8 cellular contexts compared by ENCODE assay signal in the genomic region with DNA sequence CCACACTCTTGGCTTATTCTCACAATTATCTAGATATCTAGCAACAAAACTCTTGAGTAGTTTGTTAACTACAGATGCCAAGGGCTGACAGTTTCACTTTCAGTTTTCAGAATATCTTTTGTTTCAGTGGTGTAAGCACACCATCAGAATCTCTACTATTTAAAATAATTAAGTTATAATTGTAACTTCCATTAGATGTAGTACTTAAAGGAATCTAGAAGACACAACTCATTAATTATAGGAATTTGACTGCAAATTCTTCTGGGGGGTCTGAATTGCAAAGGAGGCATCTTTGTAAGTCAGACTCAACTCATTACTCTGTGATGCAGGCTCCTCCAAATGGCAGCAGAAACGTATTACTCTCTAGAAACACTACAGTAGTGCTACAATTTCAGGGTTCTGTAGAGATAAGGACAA. TPM values are rescaled to one million over a fixed set of nuclear protein-coding genes. Genes with fewer than 3 reads are reported as not detected.
DNase-seq lines count a peak whose midpoint lies in the region; ATAC-seq and TF ChIP-seq lines count a peak whose summit lies in the region.

No MANE protein-coding gene starts in this region.

- H3K4me1 Mint-ChIP-seq in activated T-cell treated with anti-CD3 and anti-CD28 coated beads, Interleukin-2, amount 50 U/mL, for 72 hours (ENCODE audit: low read depth): peaks cover 63% of the 10 kb centered on the region
- peaks cover 68% of the 10 kb centered on the region for H3K4me1 Mint-ChIP-seq in HFFc6 (ENCODE audit: low read depth)

- peak overlapping the region; percentile 38 for H3K9ac ChIP-seq in PC-3 (ENCODE audit: low read length)

- H3K4me3 Mint-ChIP-seq in activated T-cell treated with anti-CD3 and anti-CD28 coated beads, Interleukin-2, amount 50 U/mL, for 72 hours: peak overlapping the region; percentile 70 to 85
- peak overlapping the region; percentile 87 for H3K4me3 Mint-ChIP-seq in HFFc6

- H2AFZ ChIP-seq in PC-3 (ENCODE audit: low read length): peak overlapping the region; percentile 88

- CTCF ChIA-PET in PC-3 (lab: Charles Lee): no interaction called here

- peak overlapping the region; percentile 86 for H3K4me2 ChIP-seq in PC-3 (ENCODE audit: low read length)

- no peaks in the 10 kb centered on the region for H3F3A ChIP-seq in PC-3 (ENCODE audit: low read length, unreplicated experiment)

- intact Hi-C loops in PC-3 (cut with micrococcal nuclease) (loop anchor here (5.0 to 10.0 kb wide), 4 partner anchors 44 to 438 kb away; a partner anchor contains a TSS), lower lobe of right lung (cut with DNase I) (no loop called here)

- H3K4me3 ChIP-seq in PC-3 (ENCODE audit: low read length): peak overlapping the region; percentile 69
- peak overlapping the region; percentile 44 for H3K4me3 ChIP-seq in lower lobe of right lung
- H3K4me3 ChIP-seq in urinary bladder (ENCODE audit: low read depth, low read length): peak overlapping the region; percentile 35

- peak overlapping the region; percentile 94 for H3K27ac Mint-ChIP-seq in activated T-cell treated with anti-CD3 and anti-CD28 coated beads, Interleukin-2, amount 50 U/mL, for 72 hours
- peak overlapping the region; percentile 87 for H3K27ac Mint-ChIP-seq in HFFc6

- H3K4me1 ChIP-seq in PC-3 (ENCODE audit: insufficient read depth, low read length) (peaks cover 34% of the 10 kb centered on the region), lower lobe of right lung (peaks cover 8% of the 10 kb centered on the region), urinary bladder (ENCODE audit: insufficient read depth) (no peaks in the 10 kb centered on the region)

- no peaks in the 10 kb centered on the region for H3K36me3 Mint-ChIP-seq in activated T-cell treated with anti-CD3 and anti-CD28 coated beads, Interleukin-2, amount 50 U/mL, for 72 hours (ENCODE audit: insufficient read depth in 2 of 2)
- H3K36me3 Mint-ChIP-seq in HFFc6 (ENCODE audit: low read depth): no peaks in the 10 kb centered on the region

- no peak for DNase-seq in activated T-cell treated with anti-CD3 and anti-CD28 coated beads, Interleukin-2, amount 50 U/mL, for 72 hours
- DNase-seq in activated T-cell treated with anti-CD3 and anti-CD28 coated beads for 4 hours (no peak), HFFc6 (peak; percentile 38), PC-3 (peak; percentile 39), cerebellar cortex (ENCODE audit: low spot score) (peak; percentile 28), lower lobe of right lung (no peak), ecto neural progenitor cell (ENCODE audit: low spot score) (no peak)

- peak; percentile 21 to 32 for ATAC-seq in activated T-cell treated with anti-CD3 and anti-CD28 coated beads, Interleukin-2, amount 50 U/mL, for 72 hours (replicated peaks in 1 of 2)
- peak; percentile 46 for ATAC-seq in PC-3
- peak in 1 of 2 donors; percentile 81 for ATAC-seq in lower lobe of right lung

- no peak overlapping the region for H3K27ac ChIP-seq in PC-3 (ENCODE audit: low read length)
- H3K27ac ChIP-seq in lower lobe of right lung: peak overlapping the region; percentile 69
- peak overlapping the region; percentile 33 for H3K27ac ChIP-seq in urinary bladder (ENCODE audit: low read depth)

- H3K9me3 ChIP-seq in PC-3 (ENCODE audit: low read length) (no peaks in the 10 kb centered on the region), lower lobe of right lung (no peaks in the 10 kb centered on the region)

- BruUV-seq in PC-3 (replicated peaks; lab: Mats Ljungman, UMichigan): no TSS peak

- H3K36me3 ChIP-seq in PC-3 (ENCODE audit: low read depth, low read length) (no peaks in the 10 kb centered on the region), lower lobe of right lung (no peaks in the 10 kb centered on the region), urinary bladder (ENCODE audit: insufficient read depth) (no peaks in the 10 kb centered on the region)

- H3K27me3 Mint-ChIP-seq in activated T-cell treated with anti-CD3 and anti-CD28 coated beads, Interleukin-2, amount 50 U/mL, for 72 hours (ENCODE audit: low read depth): peaks cover 2% of the 10 kb centered on the region
- H3K27me3 Mint-ChIP-seq in HFFc6 (ENCODE audit: insufficient read depth): no peaks in the 10 kb centered on the region

- H3K79me2 ChIP-seq in PC-3 (ENCODE audit: low read length): no peaks in the 10 kb centered on the region

- no peaks in the 10 kb centered on the region for H3K9me3 Mint-ChIP-seq in activated T-cell treated with anti-CD3 and anti-CD28 coated beads, Interleukin-2, amount 50 U/mL, for 72 hours
- H3K9me3 Mint-ChIP-seq in HFFc6: no peaks in the 10 kb centered on the region

- TF ChIP-seq CTCF in HFFc6 (IDR thresholded peaks at IDR 0.05) (peak; percentile 44; the same call in 1 of the 2 replicates), PC-3 (conservative IDR thresholded peaks at IDR 0.05; ENCODE audit: low read depth, low read length) (peak; percentile 47), lower lobe of right lung (IDR thresholded peaks at IDR 0.05) (no peak)

- H3K27me3 ChIP-seq in PC-3 (ENCODE audit: low read length) (no peaks in the 10 kb centered on the region), lower lobe of right lung (ENCODE audit: low read depth) (no peaks in the 10 kb centered on the region)

- H3K9me2 ChIP-seq in PC-3 (replicated peaks; ENCODE audit: low read length): no peaks in the 10 kb centered on the region

- no peaks in the 10 kb centered on the region; the same call in 1 of the 2 replicates for H4K20me1 ChIP-seq in PC-3 (ENCODE audit: low read length)

- WGBS in urinary bladder: 5% methylated on average over 1 of the region's 1 CpG

- POLR2A ChIA-PET in PC-3 (lab: Charles Lee; ENCODE audit: unreplicated experiment): no interaction called here

RNA-seq across cellular contexts. Expression of a gene that starts 44.9 kb away (rescaled TPM):
- total RNA-seq in activated T-cell treated with anti-CD3 and anti-CD28 coated beads, Interleukin-2, amount 50 U/mL, for 72 hours: 10 to 100 TPM; 17.8 to 18.2 TPM
- total RNA-seq in HFFc6 (2021; fragmentation: NEBNext Ultra II Directional; extraction: Animal tissue kit (Norgen Biotek cat#: 25700)): 10 to 100 TPM in 4 of 6 experiments, 1 to 10 TPM in 2; 8.0 to 10.9 (median 10.3) TPM
- 6.0 and 9.0 TPM in 2 replicates for total RNA-seq in PC-3 (2014; rRNA removed)
- 14.9 TPM for total RNA-seq in lower lobe of right lung
- 31.6 TPM for total RNA-seq in urinary bladder
- polyA plus RNA-seq in urinary bladder: 14.5 TPM

Comparison
In these comparisons a context has a peak if more than half of its experiments do, and no peak if none do; other contexts are left out.
1. DNase-seq: peak in HFFc6 (single experiment), PC-3 (single experiment) and cerebellar cortex (single experiment); none in activated T-cell treated with anti-CD3 and anti-CD28 coated beads, Interleukin-2, amount 50 U/mL, for 72 hours (0 of 2), activated T-cell treated with anti-CD3 and anti-CD28 coated beads for 4 hours (single experiment), lower lobe of right lung (single experiment) and ecto neural progenitor cell (single experiment).
2. Peak in every context shown above with its lines, with median percentiles within 50 percentile points of each other: H3K4me3 ChIP-seq.